8 cellular contexts compared by ENCODE assay signal in the genomic region with DNA sequence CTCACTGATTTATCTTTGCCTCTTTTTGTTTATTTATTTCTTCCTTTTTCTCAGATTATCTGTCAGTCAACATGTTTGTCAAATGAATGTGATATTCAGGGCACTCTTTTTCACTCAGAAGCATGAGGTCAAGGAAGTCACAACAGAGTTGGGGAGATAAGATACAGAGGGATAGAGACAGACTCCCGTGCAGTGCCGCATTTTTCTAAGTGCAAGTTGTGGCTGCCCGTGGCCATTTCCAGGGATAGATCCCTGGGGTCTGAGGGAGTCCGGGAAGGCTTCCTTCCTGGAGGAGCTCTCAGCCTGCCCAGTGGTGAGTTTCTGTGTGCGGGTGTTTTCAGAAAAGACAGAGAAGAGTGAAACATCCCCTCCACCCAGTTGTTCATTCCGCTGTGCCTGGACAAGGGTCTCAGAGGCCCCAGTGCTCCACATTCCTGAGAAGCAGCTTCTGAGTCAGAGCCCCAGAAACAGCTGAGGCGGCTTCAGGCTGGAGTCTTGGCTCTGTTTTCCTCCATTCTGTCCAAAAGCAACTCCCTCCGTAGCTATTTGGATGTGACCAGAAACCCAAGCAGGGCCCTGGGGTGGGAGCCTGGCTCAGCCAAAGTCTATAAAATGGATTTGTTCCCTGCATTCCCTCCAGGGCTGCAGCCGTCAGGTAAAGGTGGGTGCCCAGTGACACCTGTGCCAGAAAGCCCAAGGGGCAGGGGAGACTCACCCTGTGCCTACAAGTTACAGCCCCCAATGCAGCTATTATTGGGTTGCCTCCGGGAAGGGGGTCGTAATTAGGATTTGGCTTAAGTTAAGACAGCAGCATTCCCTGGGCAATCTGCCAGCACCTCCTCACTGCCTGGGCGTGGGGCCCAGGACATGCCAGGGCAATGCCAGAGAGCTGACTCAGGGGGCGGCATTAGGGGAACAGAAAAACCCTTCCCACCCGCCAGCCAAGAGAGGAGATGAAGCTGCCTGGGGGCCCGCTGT. TPM values are rescaled to one million over a fixed set of nuclear protein-coding genes. Genes with fewer than 3 reads are reported as not detected.
DNase-seq lines count a peak whose midpoint lies in the region; ATAC-seq and TF ChIP-seq lines count a peak whose summit lies in the region.

No MANE protein-coding gene starts in this region.

- no peaks in the 10 kb centered on the region for H3K9me3 ChIP-seq in MG63

- H3K27ac ChIP-seq in ACC112 (ENCODE audit: low read depth, low read length): peak overlapping the region; percentile 95
- peak overlapping the region; percentile 65 for H3K27ac ChIP-seq in brain microvascular endothelial cell
- peak overlapping the region; percentile 12 for H3K27ac ChIP-seq in temporal lobe (ENCODE audit: low read depth, low read length)

- H3K27me3 ChIP-seq in ACC112 (ENCODE audit: insufficient read depth, low read length): no peaks in the 10 kb centered on the region
- H3K27me3 ChIP-seq in MG63: no peaks in the 10 kb centered on the region
- H3K27me3 ChIP-seq in brain microvascular endothelial cell (replicated peaks): no peaks in the 10 kb centered on the region

- H2AFZ ChIP-seq in ACC112 (ENCODE audit: low read length, unreplicated experiment): peak overlapping the region; percentile 33

- no peaks in the 10 kb centered on the region for H3K79me2 ChIP-seq in ACC112 (ENCODE audit: control insufficient read depth, insufficient read depth, low read length, unreplicated experiment)

- intact Hi-C loops in left colon (cut with DNase I, micrococcal nuclease): loop anchor here (5.0 to 10.0 kb wide), 3 partner anchors 55 to 207 kb away; no protein-coding TSS in a partner anchor

- H3K36me3 ChIP-seq in ACC112 (ENCODE audit: insufficient read depth, low read length) (no peaks in the 10 kb centered on the region), MG63 (no peaks in the 10 kb centered on the region), brain microvascular endothelial cell (replicated peaks) (no peaks in the 10 kb centered on the region)

- no peaks in the 10 kb centered on the region for H3K9me3 Mint-ChIP-seq in activated naive CD4-positive, alpha-beta T cell treated with anti-CD3 and anti-CD28 coated beads, Interleukin-2, amount 50 U/mL, for 72 hours

- in situ Hi-C loops in brain microvascular endothelial cell (cut with HindIII; ENCODE audit: low pct_ligation_motif_present, low sequenced_read_pairs): no loop called here

- DNase-seq in MG63 (peak; percentile 96), brain microvascular endothelial cell (peak; percentile 72), left colon (peak in 1 of 2 donors; percentile 59)
- no peak for DNase-seq in activated naive CD4-positive, alpha-beta T cell treated with anti-CD3 and anti-CD28 coated beads, Interleukin-2, amount 50 U/mL, for 72 hours (ENCODE audit: low spot score in 2 of 2)
- DNase-seq in stimulated activated CD4-positive, alpha-beta T cell treated with anti-CD3 and anti-CD28 coated beads, Interleukin-4, amount 100 ng/mL, for 1 hour: no peak

- H3K36me3 Mint-ChIP-seq in activated naive CD4-positive, alpha-beta T cell treated with anti-CD3 and anti-CD28 coated beads, Interleukin-2, amount 50 U/mL, for 72 hours: no peaks in the 10 kb centered on the region

- H3K4me3 ChIP-seq in ACC112 (ENCODE audit: low read depth, low read length) (peak overlapping the region; percentile 55), MG63 (no peak overlapping the region), brain microvascular endothelial cell (ENCODE audit: low read depth, low read length) (no peak overlapping the region)

- no peak overlapping the region for H3K27ac Mint-ChIP-seq in activated naive CD4-positive, alpha-beta T cell treated with anti-CD3 and anti-CD28 coated beads, Interleukin-2, amount 50 U/mL, for 72 hours

- peak; percentile 17 for TF ChIP-seq CTCF in brain microvascular endothelial cell (IDR thresholded peaks at IDR 0.05; ENCODE audit: low read depth, low read length, missing control alignments)

- ATAC-seq in left colon: peak; percentile 26
- ATAC-seq in activated naive CD4-positive, alpha-beta T cell treated with anti-CD3 and anti-CD28 coated beads, Interleukin-2, amount 50 U/mL, for 72 hours: no peak
- no peak for ATAC-seq in HG02884 (IDR thresholded peaks at IDR 0.05; ENCODE audit: unreplicated experiment)

- H3K4me1 ChIP-seq in ACC112 (ENCODE audit: control insufficient read depth, insufficient read depth, low read length, unreplicated experiment): peaks cover 38% of the 10 kb centered on the region

RNA-seq across cellular contexts. Expression of a gene that starts 13.0 kb away (rescaled TPM):
- 16.5 and 24.0 TPM in 2 replicates for total RNA-seq in MG63 (2014; rRNA removed; shearing (Covaris generic); ENCODE audit: low replicate concordance)
- total RNA-seq in left colon: 10 to 100 TPM; 52.3 to 56.1 TPM
- total RNA-seq in temporal lobe: 53.8 TPM
- total RNA-seq in activated naive CD4-positive, alpha-beta T cell treated with anti-CD3 and anti-CD28 coated beads, Interleukin-2, amount 50 U/mL, for 72 hours: 10 to 100 TPM; 26.2 to 39.7 TPM

RNA-seq across cellular contexts. Expression of a gene that starts 23.6 kb away (rescaled TPM):
- 169 and 219 TPM in 2 replicates for total RNA-seq in MG63 (2014; rRNA removed; shearing (Covaris generic); ENCODE audit: low replicate concordance)
- total RNA-seq in left colon (1 to 10 TPM; 3.5 to 7.1 TPM), temporal lobe (0.98 TPM)
- total RNA-seq in activated naive CD4-positive, alpha-beta T cell treated with anti-CD3 and anti-CD28 coated beads, Interleukin-2, amount 50 U/mL, for 72 hours: under 1 TPM; 0.14 to 0.39 TPM

Comparison
In these comparisons a context has a peak if more than half of its experiments do, and no peak if none do; other contexts are left out.
1. H3K27ac ChIP-seq: peak in every context shown above with its lines; median percentile 95 in ACC112; 65 in brain microvascular endothelial cell; 12 in temporal lobe.
2. DNase-seq: peak in MG63 (single experiment) and brain microvascular endothelial cell (single experiment); none in activated naive CD4-positive, alpha-beta T cell treated with anti-CD3 and anti-CD28 coated beads, Interleukin-2, amount 50 U/mL, for 72 hours (0 of 2) and stimulated activated CD4-positive, alpha-beta T cell treated with anti-CD3 and anti-CD28 coated beads, Interleukin-4, amount 100 ng/mL, for 1 hour (single experiment).
3. RNA of a gene that starts 23.6 kb away (total RNA-seq): 169 to 219 TPM in MG63; 3.5 to 7.1 TPM in left colon, 0.98 TPM in temporal lobe (single experiment) and 0.14 to 0.39 TPM in activated naive CD4-positive, alpha-beta T cell treated with anti-CD3 and anti-CD28 coated beads, Interleukin-2, amount 50 U/mL, for 72 hours; every median in the first group is over 10 times any median in the second.